Comparison of ENCODE assay signal across 23 cellular contexts in the genomic region with DNA sequence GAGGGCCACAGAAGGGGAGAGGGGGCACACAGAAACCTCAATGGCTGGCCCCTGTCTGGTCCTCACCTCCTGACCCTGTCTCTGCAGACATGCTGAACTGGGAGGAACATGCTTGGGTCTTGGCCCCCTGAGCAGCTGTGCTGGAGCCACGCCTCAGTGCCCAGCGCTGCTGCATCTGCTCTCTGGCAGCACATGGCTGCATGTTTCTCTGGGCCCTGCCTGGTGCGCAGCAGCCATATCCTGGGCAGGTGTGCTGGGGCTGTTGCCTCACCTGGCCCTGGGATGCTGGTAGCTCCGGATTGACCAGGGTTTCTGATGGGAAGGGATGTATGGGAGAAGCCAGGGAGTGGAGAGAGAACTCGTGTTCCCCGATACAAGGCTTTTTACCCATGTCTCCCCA.
"Had no signal": no experiment of that assay in that cellular context is flagged by ENCODE, and none has a peak within 500 bp of the region (broad histone marks: within the 10 kb centered on the region; RNA-seq: fewer than 3 reads in every experiment).

No MANE protein-coding gene starts in this region.

- H3K36me3 ChIP-seq: ascending aorta, cardiac muscle cell, colonic mucosa, left lung, neutrophil, right lobe of liver, thoracic aorta, vagina had no signal

- H3K27ac ChIP-seq: ascending aorta, cardiac muscle cell, colonic mucosa, left lung, neutrophil, right lobe of liver, skin epidermis, thoracic aorta, vagina, VCaP had no signal

- H3K27me3 ChIP-seq: ascending aorta, colonic mucosa, right lobe of liver, vagina had no signal

- H3K4me3 ChIP-seq: ascending aorta, cardiac muscle cell, colonic mucosa, left lung, mucosa of descending colon, right lobe of liver, skin epidermis, thoracic aorta, vagina had no signal

- H3K4me1 ChIP-seq: ascending aorta, colonic mucosa, left lung, right lobe of liver, vagina had no signal

- H3K9me3 ChIP-seq: ascending aorta, colonic mucosa, left lung, mucosa of descending colon, neutrophil, right lobe of liver, thoracic aorta, vagina had no signal

- DNase-seq: activated CD4-positive, alpha-beta memory T cell treated with anti-CD3 and anti-CD28 coated beads, Interleukin-2, amount 10 ng/mL, durations not matched to agents 7 days and 5 days; activated CD4-positive, alpha-beta T cell treated with anti-CD3 and anti-CD28 coated beads, Interleukin-2, amount 10 ng/mL, durations not matched to agents 7 days and 5 days; activated CD8-positive, alpha-beta memory T cell treated with anti-CD3 and anti-CD28 coated beads, Interleukin-2, amount 50 U/mL, for 48 hours; activated gamma-delta T cell; activated naive CD4-positive, alpha-beta T cell treated with anti-CD3 and anti-CD28 coated beads, Interleukin-2, amount 10 ng/mL, durations not matched to agents 7 days and 5 days; activated naive CD8-positive, alpha-beta T cell treated with anti-CD3 and anti-CD28 coated beads, Interleukin-2, amount 10 ng/mL, durations not matched to agents 7 days and 5 days; activated T-cell treated with anti-CD3 and anti-CD28 coated beads, Interleukin-2, amount 50 U/mL, for 24 hours; cerebellar nuclear complex; colonic mucosa; effector memory CD4-positive, alpha-beta T cell; kidney glomerular epithelial cell; left lung; mucosa of descending colon; right lobe of liver; stimulated activated CD4-positive, alpha-beta T cell treated with anti-CD3 and anti-CD28 coated beads, Interleukin-12 subunit alpha, Interleukin-12 subunit beta, amount 100 ng/mL, for 4 hours; stimulated activated CD4-positive, alpha-beta T cell treated with anti-CD3 and anti-CD28 coated beads, Interleukin-4, amount 100 ng/mL, for 24 hours had no signal
